11 cellular contexts compared by ENCODE assay signal in the genomic region with DNA sequence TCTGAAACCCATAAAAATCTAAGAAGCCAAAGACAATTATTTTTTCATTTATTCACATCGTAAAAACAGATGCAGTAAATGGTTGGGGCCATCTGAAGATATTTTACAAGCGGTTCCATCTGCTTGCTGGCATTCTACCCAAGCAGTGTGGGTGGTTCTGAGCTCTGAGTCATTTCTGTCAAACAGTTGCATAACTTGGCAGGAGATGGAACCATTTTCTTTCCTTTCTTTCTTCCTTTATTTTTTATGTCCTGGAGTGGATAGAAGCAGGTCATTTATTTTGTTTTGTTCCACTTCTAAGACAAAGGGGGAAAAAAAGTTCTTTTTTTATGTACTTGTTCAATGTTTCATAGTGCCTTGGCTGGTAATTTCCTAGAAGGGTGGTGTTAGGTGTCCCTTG.
A peak's percentile ranks its signal among the peaks of the same experiment; 100 is the strongest.
DNase-seq lines count a peak whose midpoint lies in the region; ATAC-seq and TF ChIP-seq lines count a peak whose summit lies in the region.
"Had no signal": no experiment of that assay in that cellular context is flagged by ENCODE, and none has a peak within 500 bp of the region (broad histone marks: within the 10 kb centered on the region; RNA-seq: fewer than 3 reads in every experiment).

No MANE protein-coding gene starts in this region.

- H3K36me3 Mint-ChIP-seq in activated CD8-positive, alpha-beta memory T cell treated with anti-CD3 and anti-CD28 coated beads, Interleukin-2, amount 10 ng/mL, durations not matched to agents 7 days and 5 days: no peaks in the 10 kb centered on the region
- H3K36me3 Mint-ChIP-seq in T-helper 17 cell (ENCODE audit: low read depth): no peaks in the 10 kb centered on the region

- H3K27ac Mint-ChIP-seq in activated CD8-positive, alpha-beta memory T cell treated with anti-CD3 and anti-CD28 coated beads, Interleukin-2, amount 10 ng/mL, durations not matched to agents 7 days and 5 days: no peak overlapping the region
- H3K27ac Mint-ChIP-seq in T-helper 17 cell: no peak overlapping the region

- H3K4me3 ChIP-seq in lower lobe of right lung: no peak overlapping the region

- H3K27me3 ChIP-seq in lower lobe of right lung (ENCODE audit: low read depth): no peaks in the 10 kb centered on the region

- H3K4me3 Mint-ChIP-seq in activated CD8-positive, alpha-beta memory T cell treated with anti-CD3 and anti-CD28 coated beads, Interleukin-2, amount 10 ng/mL, durations not matched to agents 7 days and 5 days: no peak overlapping the region
- no peak overlapping the region for H3K4me3 Mint-ChIP-seq in T-helper 17 cell

- peaks cover 3% of the 10 kb centered on the region for H3K9me3 ChIP-seq in T-helper 17 cell (ENCODE audit: control insufficient read depth, low read length, poor library complexity, severe bottlenecking)
- H3K9me3 ChIP-seq in lower lobe of right lung: peaks cover 3% of the 10 kb centered on the region

- H3K4me1 Mint-ChIP-seq in activated CD8-positive, alpha-beta memory T cell treated with anti-CD3 and anti-CD28 coated beads, Interleukin-2, amount 10 ng/mL, durations not matched to agents 7 days and 5 days: no peaks in the 10 kb centered on the region
- no peaks in the 10 kb centered on the region for H3K4me1 Mint-ChIP-seq in T-helper 17 cell

- no peak overlapping the region for H3K27ac ChIP-seq in lower lobe of right lung
- H3K27ac ChIP-seq: C4-2B had no signal

- CTCF ChIA-PET in activated CD8-positive, alpha-beta memory T cell treated with anti-CD3 and anti-CD28 coated beads, Interleukin-2, amount 10 ng/mL, durations not matched to agents 7 days and 5 days (lab: Charles Lee): no interaction called here

- no peaks in the 10 kb centered on the region for H3K27me3 Mint-ChIP-seq in activated CD8-positive, alpha-beta memory T cell treated with anti-CD3 and anti-CD28 coated beads, Interleukin-2, amount 10 ng/mL, durations not matched to agents 7 days and 5 days
- H3K27me3 Mint-ChIP-seq in T-helper 17 cell: no peaks in the 10 kb centered on the region

- TF ChIP-seq CTCF in AG09319 (IDR thresholded peaks at IDR 0.05; ENCODE audit: low read depth, low read length): no peak
- TF ChIP-seq CTCF in lower lobe of right lung (IDR thresholded peaks at IDR 0.05): no peak

- peaks cover 31% of the 10 kb centered on the region for H3K9me3 Mint-ChIP-seq in activated CD8-positive, alpha-beta memory T cell treated with anti-CD3 and anti-CD28 coated beads, Interleukin-2, amount 10 ng/mL, durations not matched to agents 7 days and 5 days (ENCODE audit: low read depth)

- H3K36me3 ChIP-seq in lower lobe of right lung: no peaks in the 10 kb centered on the region

- no peaks in the 10 kb centered on the region for H3K4me1 ChIP-seq in lower lobe of right lung

- ATAC-seq in activated CD8-positive, alpha-beta memory T cell treated with anti-CD3 and anti-CD28 coated beads, Interleukin-2, amount 10 ng/mL, durations not matched to agents 7 days and 5 days: no peak
- ATAC-seq in T-helper 17 cell (no peak), lower lobe of right lung (no peak)

- intact Hi-C loops in lower lobe of right lung (cut with DNase I): no loop called here

- DNase-seq in AG09319 (ENCODE audit: extremely low read depth, low read depth) (peak; percentile 67), NOMO-1 treated with DMSO at 0.1 percent for 48 hours (lab: John Stamatoyannopoulos, UW; ENCODE audit: unreplicated experiment) (peak; percentile 60), epidermal melanocyte (ENCODE audit: insufficient read length, low spot score) (peak; percentile 29), occipital lobe (lab: John Stamatoyannopoulos, UW) (peak; percentile 32), T-helper 17 cell (no peak), lower lobe of right lung (no peak)
- no peak for DNase-seq in activated CD8-positive, alpha-beta memory T cell treated with anti-CD3 and anti-CD28 coated beads, Interleukin-2, amount 10 ng/mL, durations not matched to agents 7 days and 5 days
- DNase-seq in activated naive CD4-positive, alpha-beta T cell (lab: John Stamatoyannopoulos, UW): no peak
- DNase-seq: activated gamma-delta T cell treated with Interleukin-2 at 50 U/mL for 16 hours, NCI-H2081 treated with DMSO at 0.1 percent for 48 hours had no signal

Comparison
In these comparisons a context has a peak if more than half of its experiments do, and no peak if none do; other contexts are left out.
1. DNase-seq: peak in AG09319 (single experiment), NOMO-1 treated with DMSO at 0.1 percent for 48 hours (single experiment), epidermal melanocyte (single experiment) and occipital lobe (single experiment); none in activated CD8-positive, alpha-beta memory T cell treated with anti-CD3 and anti-CD28 coated beads, Interleukin-2, amount 10 ng/mL, durations not matched to agents 7 days and 5 days (single experiment), activated naive CD4-positive, alpha-beta T cell (0 of 4), T-helper 17 cell (0 of 3) and lower lobe of right lung (single experiment).